ENCODE assay signal across 9 cellular contexts in the genomic region with DNA sequence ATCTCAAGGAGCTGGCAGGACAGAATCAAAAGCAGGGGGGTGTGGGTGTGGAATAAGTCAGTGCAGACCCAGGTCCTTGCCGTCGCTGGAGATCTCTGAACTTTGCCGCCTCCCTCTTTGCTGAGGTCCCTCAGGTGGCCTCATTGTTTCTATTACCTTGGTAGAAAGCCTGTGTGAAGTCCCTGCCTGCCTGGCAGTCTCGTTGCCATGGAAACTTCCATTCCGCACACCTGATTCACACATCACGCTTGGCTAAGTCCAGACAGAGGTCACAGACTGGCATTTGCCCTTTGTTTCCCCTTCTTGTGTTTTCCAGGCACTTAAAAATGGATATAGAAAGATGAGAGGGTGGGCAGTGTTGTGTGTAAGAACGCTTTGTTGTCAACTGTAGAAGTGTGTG.
DNase-seq lines count a peak whose midpoint lies in the region; ATAC-seq, FAIRE-seq and TF ChIP-seq lines count a peak whose summit lies in the region.
"Had no signal": no experiment of that assay in that cellular context is flagged by ENCODE, and none has a peak within 500 bp of the region (broad histone marks: within the 10 kb centered on the region; RNA-seq: fewer than 3 reads in every experiment).

No MANE protein-coding gene starts in this region.

- H3K27me3 ChIP-seq in K562 (ENCODE audit: control insufficient read depth in 2 of 2, insufficient read depth in 2 of 2, low read length in 2 of 2) (no peaks in the 10 kb centered on the region), Karpas-422 (ENCODE audit: low read length) (no peaks in the 10 kb centered on the region)

- no TSS peak for BruUV-seq in K562 (replicated peaks; lab: Mats Ljungman, UMichigan)

- peak overlapping the region in 1 of 2 experiments; percentile 49; a peak in 1 of 4 replicates for H3K9ac ChIP-seq in K562 (ENCODE audit: insufficient read depth in 1 of 2, low read depth in 2 of 2, low read length in 2 of 2)
- no peak overlapping the region for H3K9ac ChIP-seq in Karpas-422 (ENCODE audit: low read length)

- H4K20me1 ChIP-seq in K562 (replicated peaks; ENCODE audit: control insufficient read depth, insufficient read depth, low read length) (no peaks in the 10 kb centered on the region), Karpas-422 (ENCODE audit: insufficient read depth, low read depth, low read length) (no peaks in the 10 kb centered on the region)

- ATAC-seq in K562 (peak; percentile 51), HG03469 (IDR thresholded peaks at IDR 0.05; ENCODE audit: unreplicated experiment) (no peak)

- no peak for FAIRE-seq in K562 (lab: Jason Lieb, UNC)

- H3K79me2 ChIP-seq in K562 (ENCODE audit: control insufficient read depth, insufficient read depth, low read length) (no peaks in the 10 kb centered on the region), Karpas-422 (ENCODE audit: low read length) (no peaks in the 10 kb centered on the region)

- no peak for TF ChIP-seq POLR2A in K562 (conservative IDR thresholded peaks at IDR 0.05)

- in situ Hi-C loops in K562 (cut with MboI) = no loop called here

- H3K9me2 ChIP-seq in Karpas-422 (replicated peaks; ENCODE audit: insufficient read depth, low read length) = no peaks in the 10 kb centered on the region

- TF ChIP-seq RAD21 in K562 (CRISPR knock-in tag; conservative IDR thresholded peaks at IDR 0.05 in 1 of 2, IDR thresholded peaks at IDR 0.05 in 1 of 2) = no peak

- H3K9me3 ChIP-seq in K562 (replicated peaks; ENCODE audit: control insufficient read depth, insufficient read depth, low read depth, low read length) = no peaks in the 10 kb centered on the region; the same call in 1 of the 2 replicates
- no peaks in the 10 kb centered on the region; the same call in 1 of the 2 replicates for H3K9me3 ChIP-seq in Karpas-422 (ENCODE audit: low read length)

- WGBS in K562 (ENCODE audit: insufficient coverage, low coverage, missing lambda C conversion rate) = 36% methylated on average over 7 of the region's 7 CpGs

- POLR2A ChIA-PET in K562 (lab: Yijun Ruan, JAX) = interaction anchor here (0.7 to 1.9 kb wide), 2 partner anchors 10 kb away, joined by 3 to 10 read pairs; no protein-coding TSS in a partner anchor

- no peak overlapping the region for H3K27ac ChIP-seq in K562 (ENCODE audit: extremely low read depth, low read depth, low read length)
- no peak overlapping the region for H3K27ac ChIP-seq in Karpas-422 (ENCODE audit: low read length)

- no peaks in the 10 kb centered on the region for H3K9me1 ChIP-seq in K562 (ENCODE audit: control insufficient read depth, insufficient read depth, low read length)

- H3K36me3 ChIP-seq in K562 (ENCODE audit: control insufficient read depth, insufficient read depth, low read length) (no peaks in the 10 kb centered on the region), Karpas-422 (ENCODE audit: insufficient read depth, low read length) (no peaks in the 10 kb centered on the region)

- H3K4me3 ChIP-seq in K562 (no peak overlapping the region), Karpas-422 (ENCODE audit: low read length) (no peak overlapping the region)

- CTCF ChIA-PET in K562 (lab: Yijun Ruan, JAX; ENCODE audit: low intra/inter-chr PET ratio) = no interaction called here

- DNase-seq in NCI-H1092 treated with DMSO at 0.1 percent for 48 hours (lab: John Stamatoyannopoulos, UW) (peak; percentile 26), NCI-H1092 (lab: John Stamatoyannopoulos, UW) (no peak), HT1080 (ENCODE audit: low read depth) (peak; percentile 31), K562 (ENCODE audit: extremely low read depth in 1 of 4, low spot score in 3 of 4) (peak in 1 of 4 experiments; percentile 26), renal cortical epithelial cell (ENCODE audit: low read depth) (peak; percentile 99), NCI-H1436 treated with DMSO at 0.1 percent for 48 hours (lab: John Stamatoyannopoulos, UW) (no peak), Karpas-422 (no peak)
- DNase-seq: activated CD8-positive, alpha-beta memory T cell treated with anti-CD3 and anti-CD28 coated beads, Interleukin-2, amount 50 U/mL, for 48 hours had no signal

- no peak for TF ChIP-seq EP300 in K562 (IDR thresholded peaks at IDR 0.05; ENCODE audit: low read length)

- intact Hi-C loops in K562 (cut with micrococcal nuclease) = no loop called here

- H3K4me1 ChIP-seq in K562 (replicated peaks in 1 of 2; ENCODE audit: control insufficient read depth in 2 of 2, insufficient read depth in 2 of 2, low read length in 2 of 2) (peaks cover 7 to 13% of the 10 kb centered on the region in 2 experiments; a peak in 4 of 5 replicates), Karpas-422 (ENCODE audit: low read length) (no peaks in the 10 kb centered on the region)

- H2AFZ ChIP-seq in K562 (ENCODE audit: low read depth, low read length) = peak overlapping the region; percentile 80
- H2AFZ ChIP-seq in Karpas-422 (ENCODE audit: low read length) = no peak overlapping the region

- H3K4me2 ChIP-seq in K562 (ENCODE audit: insufficient read depth, low read length) = peak overlapping the region; percentile 16; the same call in 1 of the 2 replicates
- no peak overlapping the region for H3K4me2 ChIP-seq in Karpas-422 (ENCODE audit: low read depth, low read length, poor library complexity, severe bottlenecking)

- TF ChIP-seq CTCF in K562 (IDR thresholded peaks at IDR 0.05 in 2 of 3, conservative IDR thresholded peaks at IDR 0.05 in 1 of 3; ENCODE audit: insufficient read depth in 2 of 3, low read depth in 1 of 3, low read length in 3 of 3) = no peak

TF ChIP-seq in K562, 482 proteins besides CTCF, POLR2A, EP300 and RAD21:
- TF ChIP-seq RFX1 (IDR thresholded peaks at IDR 0.05) (peak; percentile 84), KAT2B (IDR thresholded peaks at IDR 0.05; ENCODE audit: low read depth, low read length) (no peak)

Comparison
In these comparisons a context has a peak if more than half of its experiments do, and no peak if none do; other contexts are left out.
1. DNase-seq: peak in NCI-H1092 treated with DMSO at 0.1 percent for 48 hours (single experiment), HT1080 (single experiment) and renal cortical epithelial cell (single experiment); none in NCI-H1092 (single experiment), NCI-H1436 treated with DMSO at 0.1 percent for 48 hours (single experiment) and Karpas-422 (single experiment).